In genomic region chr7:150047772-150048171, GRCh38 we compare ENCODE assay signal across 7 cellular contexts.
DNase-seq lines count a peak whose midpoint lies in the region; ATAC-seq and TF ChIP-seq lines count a peak whose summit lies in the region.
"Not testable (repeated sequence)": the region's sequence is repeated elsewhere in the genome, so short reads cannot be mapped to it uniquely, and the experiment has no call there.

No MANE protein-coding gene starts in this region.

- H3K4me3 ChIP-seq in H7 (ENCODE audit: insufficient read depth, low read depth, low read length) (peak overlapping the region; percentile 48), Panc1 (ENCODE audit: low read depth in 2 of 2, low read length in 2 of 2) (peak overlapping the region; percentile 7 to 18; a peak in 1 of 4 replicates), right cardiac atrium (ENCODE audit: low read length) (peak overlapping the region; percentile 63)

- DNase-seq in H7 (peak; percentile 51), right cardiac atrium (peak in 2 of 3 donors; percentile 60 to 61)
- not testable (repeated sequence) for DNase-seq in Panc1 (ENCODE audit: low read depth, low spot score); chondrocyte (ENCODE audit: low spot score); natural killer cell
- peak; percentile 37 to 50 for DNase-seq in activated T-cell treated with anti-CD3 and anti-CD28 coated beads, Interleukin-2, amount 50 U/mL, for 48 hours
- DNase-seq in stimulated activated CD4-positive, alpha-beta T cell treated with anti-CD3 and anti-CD28 coated beads, Interleukin-15, amount 100 ng/mL, for 24 hours, result peak; percentile 30

- H3K36me3 Mint-ChIP-seq in chondrocyte (ENCODE audit: low read depth); natural killer cell: not testable (repeated sequence)

- peaks cover 12% of the 10 kb centered on the region for H3K4me1 Mint-ChIP-seq in chondrocyte (ENCODE audit: low read depth)
- H3K4me1 Mint-ChIP-seq in natural killer cell, result not testable (repeated sequence)

- H3K27me3 Mint-ChIP-seq in chondrocyte (ENCODE audit: low read depth) (peaks cover 20% of the 10 kb centered on the region), natural killer cell (ENCODE audit: low read depth in 2 of 2) (peaks cover 12 to 14% of the 10 kb centered on the region in 2 donors)

- not testable (repeated sequence) for ATAC-seq in Panc1, right cardiac atrium, natural killer cell

- not testable (repeated sequence) for H3K36me3 ChIP-seq in H7 (replicated peaks; ENCODE audit: control insufficient read depth, insufficient read depth, low read length); Panc1 (ENCODE audit: control insufficient read depth, insufficient read depth, low read length)

- POLR2A ChIA-PET in Panc1 (lab: Charles Lee), result interaction anchor here (0.5 kb wide), 1 partner anchor 165 kb away, joined by 3 read pairs; no protein-coding TSS in a partner anchor

- CTCF ChIA-PET in Panc1 (lab: Charles Lee), result not testable (repeated sequence)

- intact Hi-C loops in Panc1 (cut with micrococcal nuclease; ENCODE audit: unreplicated experiment), result loop anchor here (5.0 kb wide), 1 partner anchor 165 kb away; no protein-coding TSS in a partner anchor
- intact Hi-C loops in right cardiac atrium (cut with DNase I), result loop anchor here in 2 of 4 donors (10.0 kb wide), 1 partner anchor 163 kb away; no protein-coding TSS in a partner anchor
- intact Hi-C loops in natural killer cell (cut with micrococcal nuclease), result not testable (repeated sequence)

- in situ Hi-C loops in Panc1 (cut with HindIII; ENCODE audit: low pct_unique_long_range_greater_than_20kb, low sequenced_read_pairs), result not testable (repeated sequence)

- H3K9me3 Mint-ChIP-seq in chondrocyte (ENCODE audit: low read depth); natural killer cell: not testable (repeated sequence)

- 2% methylated on average over 31 of the region's 31 CpGs for WGBS in right cardiac atrium

- not testable (repeated sequence) for H3K4me1 ChIP-seq in Panc1 (ENCODE audit: control insufficient read depth, insufficient read depth, low read length); right cardiac atrium (ENCODE audit: control insufficient read depth, insufficient read depth, low read length)

- not testable (repeated sequence) for H3K27ac ChIP-seq in Panc1 (ENCODE audit: low read length); right cardiac atrium (ENCODE audit: low read length)

- BruUV-seq in Panc1 (replicated peaks; lab: Mats Ljungman, UMichigan), result not testable (repeated sequence)

- peak overlapping the region; percentile 73 for H3K4me3 Mint-ChIP-seq in chondrocyte (ENCODE audit: unreplicated experiment)
- H3K4me3 Mint-ChIP-seq in natural killer cell, result peak overlapping the region; percentile 47

- not testable (repeated sequence) for TF ChIP-seq CTCF in Panc1 (IDR thresholded peaks at IDR 0.05); chondrocyte (IDR thresholded peaks at IDR 0.05); natural killer cell (IDR thresholded peaks at IDR 0.05)

- H3K27me3 ChIP-seq in H7 (ENCODE audit: control insufficient read depth, insufficient read depth, low read length), result peaks cover 23% of the 10 kb centered on the region
- H3K27me3 ChIP-seq in Panc1 (ENCODE audit: control insufficient read depth, insufficient read depth, low read length); right cardiac atrium (ENCODE audit: control insufficient read depth, insufficient read depth): not testable (repeated sequence)

- H3K9me3 ChIP-seq in Panc1 (ENCODE audit: control insufficient read depth, insufficient read depth, low read depth, low read length); right cardiac atrium (ENCODE audit: control insufficient read depth, low read length): not testable (repeated sequence)

- H3K27ac Mint-ChIP-seq in chondrocyte (ENCODE audit: unreplicated experiment); natural killer cell: not testable (repeated sequence)

Comparison
In these comparisons a context has a peak if more than half of its experiments do, and no peak if none do; other contexts are left out.
1. H3K4me3 ChIP-seq: peak in every context shown above with its lines; median percentile 63 in right cardiac atrium; 48 in H7; 12 in Panc1.